ENCODE assay signal across 16 cellular contexts in genomic region chr4:76755756-76756155, GRCh38.
DNase-seq lines count a peak whose midpoint lies in the region; ATAC-seq and TF ChIP-seq lines count a peak whose summit lies in the region.
"Had no signal": no experiment of that assay in that cellular context is flagged by ENCODE, and none has a peak within 500 bp of the region (broad histone marks: within the 10 kb centered on the region; RNA-seq: fewer than 3 reads in every experiment).

No MANE protein-coding gene starts in this region.

- peaks cover 62% of the 10 kb centered on the region for H3K4me1 ChIP-seq in Loucy (ENCODE audit: insufficient read depth, low read length, poor library complexity, severe bottlenecking)
- H3K4me1 ChIP-seq in tibial artery: peaks cover 0 to 72% (median 28%) of the 10 kb centered on the region in 4 donors

- intact Hi-C loops in tibial artery (cut with DNase I; ENCODE audit: low total_unique reads): loop anchor here (10.0 kb wide), 2 partner anchors 319 to 321 kb away; partner anchors contain the start of genes CCNI and SHROOM3

- H3K36me3 ChIP-seq in Loucy (ENCODE audit: insufficient read depth, low read length): no peaks in the 10 kb centered on the region
- H3K36me3 ChIP-seq in tibial artery: peaks cover 12 to 46% (median 29%) of the 10 kb centered on the region in 3 donors

- TF ChIP-seq CTCF in Loucy (conservative IDR thresholded peaks at IDR 0.05; ENCODE audit: low read length) (no peak), coronary artery (IDR thresholded peaks at IDR 0.05) (no peak), nephron progenitor cell (IDR thresholded peaks at IDR 0.05) (no peak), tibial artery (IDR thresholded peaks at IDR 0.05) (no peak)

- H3K4me2 ChIP-seq in Loucy (ENCODE audit: low read depth, low read length, poor library complexity, severe bottlenecking): no peak overlapping the region
- H3K4me2 ChIP-seq: PC-9 had no signal

- H3K4me3 ChIP-seq in Loucy (ENCODE audit: low read length, poor library complexity, severe bottlenecking): no peak overlapping the region
- H3K4me3 ChIP-seq in coronary artery: no peak overlapping the region
- no peak overlapping the region for H3K4me3 ChIP-seq in tibial artery
- H3K4me3 ChIP-seq: PC-9, SK-N-MC had no signal

- no peak for ATAC-seq in HG03139 (IDR thresholded peaks at IDR 0.05; ENCODE audit: unreplicated experiment)
- no peak for ATAC-seq in GM21786 (IDR thresholded peaks at IDR 0.05; ENCODE audit: unreplicated experiment)
- ATAC-seq in HG02759 (IDR thresholded peaks at IDR 0.05; ENCODE audit: unreplicated experiment): no peak
- ATAC-seq: CD8-positive, alpha-beta T cell had no signal

- peak overlapping the region; percentile 67 to 87 for H3K27ac ChIP-seq in coronary artery
- peak overlapping the region; percentile 74 to 75 for H3K27ac ChIP-seq in tibial artery
- H3K27ac ChIP-seq: PC-9, SK-N-MC had no signal

- H3K9me3 Mint-ChIP-seq in nephron progenitor cell: peaks cover 13% of the 10 kb centered on the region

- H3K9me3 ChIP-seq in Loucy (ENCODE audit: insufficient read depth, low read depth, low read length) (peaks cover 6% of the 10 kb centered on the region), tibial artery (no peaks in the 10 kb centered on the region)

- no peaks in the 10 kb centered on the region for H3K27me3 Mint-ChIP-seq in nephron progenitor cell (ENCODE audit: low read depth, poor library complexity)

- DNase-seq in coronary artery (ENCODE audit: low spot score) (no peak), nephron progenitor cell (no peak), tibial artery (no peak)
- DNase-seq: CD8-positive, alpha-beta T cell; DND-41; NCI-H1092; NCI-H1694 treated with DMSO at 0.1 percent for 48 hours; NCI-H345; NCI-H526 treated with DMSO at 0.1 percent for 48 hours; NK-92 treated with Interleukin-12 subunit alpha and Interleukin-12 subunit beta, amount 100 ng/mL, for 24 hours; PC-9 had no signal

- no peaks in the 10 kb centered on the region for H3K9me2 ChIP-seq in Loucy (replicated peaks; ENCODE audit: low read depth, low read length)

- no peaks in the 10 kb centered on the region for H3K79me2 ChIP-seq in Loucy (ENCODE audit: insufficient read depth, low read length)

- H3K4me1 Mint-ChIP-seq in nephron progenitor cell: peaks cover 79% of the 10 kb centered on the region

- peak overlapping the region; percentile 16 for H3K27ac Mint-ChIP-seq in nephron progenitor cell
- H3K27ac Mint-ChIP-seq: CD8-positive, alpha-beta T cell had no signal

- no peak overlapping the region for H3K4me3 Mint-ChIP-seq in nephron progenitor cell
- H3K4me3 Mint-ChIP-seq: CD8-positive, alpha-beta T cell had no signal

- peaks cover 5% of the 10 kb centered on the region; the same call in 1 of the 2 replicates for H3F3A ChIP-seq in Loucy (ENCODE audit: low read depth)

- H3K27me3 ChIP-seq in Loucy (ENCODE audit: insufficient read depth, low read length, poor library complexity, severe bottlenecking) (no peaks in the 10 kb centered on the region), tibial artery (no peaks in the 10 kb centered on the region)

- H3K36me3 Mint-ChIP-seq in nephron progenitor cell (ENCODE audit: low read depth): peaks cover 94% of the 10 kb centered on the region
- H3K36me3 Mint-ChIP-seq: CD8-positive, alpha-beta T cell had no signal

- no peaks in the 10 kb centered on the region for H4K20me1 ChIP-seq in Loucy (ENCODE audit: insufficient read depth, low read length, poor library complexity, severe bottlenecking)

- peak overlapping the region; percentile 11 for H3K9ac ChIP-seq in Loucy (ENCODE audit: low read depth, low read length, poor library complexity, severe bottlenecking)

- no peak overlapping the region for H2AFZ ChIP-seq in Loucy (ENCODE audit: low read length)
- H2AFZ ChIP-seq: PC-9 had no signal
